Comparison of ENCODE assay signal across 9 cellular contexts in the genomic region with DNA sequence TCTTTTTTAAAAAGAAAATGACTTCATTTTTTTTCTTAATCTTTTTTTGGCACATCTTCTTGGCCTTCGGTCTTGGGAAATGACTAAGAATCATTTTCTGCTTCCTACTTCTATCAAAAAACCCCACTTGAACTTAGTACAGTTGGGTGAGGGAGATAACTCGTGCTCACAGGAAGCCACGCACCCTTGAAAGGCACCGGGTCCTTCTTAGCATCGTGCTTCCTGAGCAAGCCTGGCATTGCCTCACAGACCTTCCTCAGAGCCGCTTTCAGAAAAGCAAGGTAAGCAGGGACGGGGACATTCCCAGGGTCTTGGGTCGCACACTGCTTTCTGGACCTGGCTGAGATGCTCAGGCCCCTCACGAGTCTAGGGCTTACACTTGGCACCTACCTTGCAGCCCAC. TPM values are rescaled to one million over a fixed set of nuclear protein-coding genes. Genes with fewer than 3 reads are reported as not detected.
DNase-seq lines count a peak whose midpoint lies in the region; ATAC-seq lines count a peak whose summit lies in the region.
"Had no signal": no experiment of that assay in that cellular context is flagged by ENCODE, and none has a peak within 500 bp of the region (broad histone marks: within the 10 kb centered on the region; RNA-seq: fewer than 3 reads in every experiment).

Gene CCR4, plus strand, starts transcription at position 235 of the 402 bp plus-strand sequence. CDS start 1,779 bp downstream, outside the sequence.

- DNase-seq in T-cell (peak in 33 of 34 experiments; percentile 28 to 62 (median 47)), glomerular endothelial cell (ENCODE audit: extremely low read depth, low read depth, low spot score) (peak; percentile 16), DMS 273 treated with DMSO at 0.1 percent for 48 hours (lab: John Stamatoyannopoulos, UW) (no peak), cerebellar cortex (ENCODE audit: low spot score) (no peak), midbrain (lab: John Stamatoyannopoulos, UW) (no peak), COR-L47 (lab: John Stamatoyannopoulos, UW) (no peak)
- DNase-seq in activated CD8-positive, alpha-beta memory T cell treated with anti-CD3 and anti-CD28 coated beads, Interleukin-2, amount 50 U/mL, for 48 hours: peak; percentile 75
- peak in 4 of 6 experiments; percentile 2 to 55 (median 30) for DNase-seq in stimulated activated naive CD4-positive, alpha-beta T cell (lab: John Stamatoyannopoulos, UW)
- DNase-seq: NCI-H526 treated with DMSO at 0.1 percent for 48 hours had no signal

- H3K4me1 Mint-ChIP-seq in T-cell: peaks cover 38 to 64% (median 53%) of the 10 kb centered on the region in 3 donors

- peak within 1 kb of the TSS; percentile 83 to 90 for H3K27ac Mint-ChIP-seq in T-cell

- POLR2A ChIA-PET in T-cell (lab: Charles Lee): interaction anchor here (0.7 to 0.8 kb wide), 3 partner anchors 12 to 107 kb away, joined by 3 to 4 read pairs (median 3); no protein-coding TSS in a partner anchor

- H3K27me3 Mint-ChIP-seq in T-cell: no peaks in the 10 kb centered on the region

- CTCF ChIA-PET in T-cell (lab: Charles Lee): interaction anchor here (0.7 to 3.3 kb wide), 2 partner anchors 80 to 123 kb away, joined by 3 to 50 read pairs; no protein-coding TSS in a partner anchor

- ATAC-seq in T-cell (replicated peaks in 1 of 4): peak; percentile 75 to 83 (median 82)

- no peaks in the 10 kb centered on the region for H3K9me3 Mint-ChIP-seq in T-cell

- peak within 1 kb of the TSS; percentile 73 to 88 (median 78) for H3K4me3 Mint-ChIP-seq in T-cell

- H3K36me3 Mint-ChIP-seq in T-cell: peaks cover 17% of the 10 kb centered on the region

RNA-seq across cellular contexts. Expression of gene CCR4, which starts in this region (rescaled TPM):
- 10 to 100 TPM; 37.4 to 85.4 (median 74.8) TPM for total RNA-seq in T-cell
- total RNA-seq in glomerular endothelial cell: 0.64 and 0.78 TPM in 2 replicates

Comparison
In these comparisons a context has a peak if more than half of its experiments do, and no peak if none do; other contexts are left out.
1. RNA of gene CCR4 (total RNA-seq): 37.4 to 85.4 TPM in T-cell; 0.64 to 0.78 TPM in glomerular endothelial cell; every median in the first group is over 10 times any median in the second.
2. Peak in DNase-seq in glomerular endothelial cell; RNA of the gene not detected or under 1 TPM.
3. DNase-seq: peak in T-cell (33 of 34), activated CD8-positive, alpha-beta memory T cell treated with anti-CD3 and anti-CD28 coated beads, Interleukin-2, amount 50 U/mL, for 48 hours (single experiment) and stimulated activated naive CD4-positive, alpha-beta T cell (4 of 6); none in DMS 273 treated with DMSO at 0.1 percent for 48 hours (single experiment), cerebellar cortex (single experiment), midbrain (single experiment) and COR-L47 (single experiment).